ENCODE assay signal across 8 cellular contexts in the genomic region with DNA sequence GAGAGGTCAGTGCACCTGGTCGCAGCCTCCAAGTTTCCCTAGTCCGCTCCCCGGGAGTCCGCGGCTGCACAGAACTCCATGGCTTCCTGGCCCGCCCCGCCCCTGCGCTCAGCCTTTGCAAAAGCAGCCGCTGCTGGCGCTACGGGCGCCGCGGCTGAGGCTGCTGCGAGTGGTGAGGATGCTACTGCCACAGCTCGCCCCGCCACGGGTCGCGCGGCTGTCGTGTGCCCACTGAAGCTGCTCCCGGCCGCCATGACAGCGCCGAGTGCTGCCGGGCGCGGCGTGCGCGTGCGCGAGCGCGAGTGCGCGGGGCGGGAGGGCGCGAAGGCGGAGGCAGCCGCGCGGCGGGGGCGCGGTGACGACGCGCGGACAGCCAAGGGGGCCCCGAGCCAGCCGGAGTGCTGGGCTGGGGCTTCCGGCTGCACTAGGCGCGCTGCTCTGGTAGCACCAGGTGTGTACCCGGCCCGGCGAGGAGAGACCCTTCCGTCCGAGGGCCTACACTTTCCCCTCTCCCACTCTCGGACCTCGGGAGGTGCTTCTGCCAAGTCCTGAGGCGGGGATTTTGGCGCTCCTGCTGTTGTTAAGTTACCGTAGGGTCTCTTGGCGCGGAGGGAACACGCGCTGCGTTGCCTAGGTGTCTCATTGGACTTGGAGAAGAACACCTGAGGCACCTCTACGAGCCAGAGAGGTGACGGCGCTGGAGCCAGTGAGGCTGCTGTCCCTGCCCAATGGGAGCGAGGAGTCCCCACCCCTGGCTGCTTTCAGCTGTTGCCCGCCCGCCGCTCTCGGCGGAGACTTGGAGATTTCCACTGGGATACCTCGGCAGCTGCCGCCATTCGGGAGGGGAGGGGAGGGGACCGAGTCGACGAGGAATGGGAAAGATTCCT.
DNase-seq lines count a peak whose midpoint lies in the region; ATAC-seq lines count a peak whose summit lies in the region.

No MANE protein-coding gene starts in this region.

- ATAC-seq in GM19043 (IDR thresholded peaks at IDR 0.05; ENCODE audit: low read depth, unreplicated experiment) (peak; percentile 67), HG03280 (IDR thresholded peaks at IDR 0.05; ENCODE audit: unreplicated experiment) (peak; percentile 82)

- H3K27ac ChIP-seq in cingulate gyrus (ENCODE audit: low read depth, low read length) = peak overlapping the region; percentile 90

- DNase-seq in Ammon's horn (ENCODE audit: low spot score) (peak; percentile 84), NCI-H345 (lab: John Stamatoyannopoulos, UW) (peak; percentile 88), left kidney (ENCODE audit: low read depth, low spot score) (peak; percentile 95)
- DNase-seq in activated CD4-positive, alpha-beta T cell treated with anti-CD3 and anti-CD28 coated beads for 24 hours (ENCODE audit: low read depth in 2 of 2) = peak; percentile 62 to 67
- peak; percentile 79 for DNase-seq in stimulated activated CD4-positive, alpha-beta T cell treated with anti-CD3 and anti-CD28 coated beads, Interleukin-1b, Interleukin-23, amount 100 ng/mL, for 48 hours

Comparison
In these comparisons a context has a peak if more than half of its experiments do, and no peak if none do; other contexts are left out.
1. Peak in every context shown above with its lines: DNase-seq, ATAC-seq and H3K27ac ChIP-seq.